ENCODE assay signal across 1 cellular context in the genomic region with DNA sequence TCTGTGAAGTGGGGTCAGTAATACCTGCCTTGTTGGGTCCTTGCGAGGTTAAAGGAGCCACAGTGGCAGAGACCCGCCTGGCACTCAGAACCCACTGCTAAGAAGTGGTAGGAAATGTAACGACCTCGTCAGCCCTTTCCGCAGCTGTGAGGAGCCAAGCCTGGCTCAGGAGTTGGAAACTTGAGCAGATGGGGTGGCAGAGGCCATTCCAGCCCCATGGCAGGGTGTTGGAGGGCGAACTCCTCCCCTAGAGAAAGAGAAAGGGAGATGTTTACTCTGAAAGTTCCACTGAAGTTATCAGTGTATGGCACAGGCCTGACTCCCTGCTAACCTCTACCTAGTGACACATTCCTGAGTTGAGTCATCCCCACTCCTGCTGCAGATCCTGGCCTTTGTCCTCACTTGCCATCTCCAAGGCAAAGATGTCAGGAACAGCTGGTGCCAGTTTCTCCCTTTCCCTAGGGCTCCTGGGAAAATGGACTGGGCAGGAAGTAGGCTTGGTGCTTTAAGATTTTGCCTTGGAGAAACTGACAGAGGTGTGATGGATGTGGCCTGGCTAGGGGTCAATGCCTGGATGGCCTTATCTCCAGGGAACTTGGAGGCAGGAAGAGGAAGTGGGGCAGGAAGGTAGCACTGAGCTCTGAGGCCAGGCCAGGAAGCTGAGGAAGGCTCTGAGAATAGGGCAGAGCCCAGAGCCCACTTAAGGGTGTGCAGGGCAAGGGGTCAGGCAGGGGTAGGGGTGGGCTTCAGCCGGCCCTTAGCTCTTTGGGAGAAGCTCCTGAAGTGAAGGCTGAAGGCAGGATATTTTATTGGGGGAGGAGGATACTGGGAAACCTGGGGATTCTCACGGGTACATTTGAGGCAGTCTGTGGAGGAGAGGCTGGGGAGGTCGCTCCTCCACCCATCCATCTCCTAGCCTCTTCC.
TF ChIP-seq lines count a peak whose summit lies in the region.

No MANE protein-coding gene starts in this region.

TF ChIP-seq in HepG2, 621 proteins besides CTCF, POLR2A, EP300 and RAD21 (continued from another document and continues in another):
- TF ChIP-seq, protein P1, sequence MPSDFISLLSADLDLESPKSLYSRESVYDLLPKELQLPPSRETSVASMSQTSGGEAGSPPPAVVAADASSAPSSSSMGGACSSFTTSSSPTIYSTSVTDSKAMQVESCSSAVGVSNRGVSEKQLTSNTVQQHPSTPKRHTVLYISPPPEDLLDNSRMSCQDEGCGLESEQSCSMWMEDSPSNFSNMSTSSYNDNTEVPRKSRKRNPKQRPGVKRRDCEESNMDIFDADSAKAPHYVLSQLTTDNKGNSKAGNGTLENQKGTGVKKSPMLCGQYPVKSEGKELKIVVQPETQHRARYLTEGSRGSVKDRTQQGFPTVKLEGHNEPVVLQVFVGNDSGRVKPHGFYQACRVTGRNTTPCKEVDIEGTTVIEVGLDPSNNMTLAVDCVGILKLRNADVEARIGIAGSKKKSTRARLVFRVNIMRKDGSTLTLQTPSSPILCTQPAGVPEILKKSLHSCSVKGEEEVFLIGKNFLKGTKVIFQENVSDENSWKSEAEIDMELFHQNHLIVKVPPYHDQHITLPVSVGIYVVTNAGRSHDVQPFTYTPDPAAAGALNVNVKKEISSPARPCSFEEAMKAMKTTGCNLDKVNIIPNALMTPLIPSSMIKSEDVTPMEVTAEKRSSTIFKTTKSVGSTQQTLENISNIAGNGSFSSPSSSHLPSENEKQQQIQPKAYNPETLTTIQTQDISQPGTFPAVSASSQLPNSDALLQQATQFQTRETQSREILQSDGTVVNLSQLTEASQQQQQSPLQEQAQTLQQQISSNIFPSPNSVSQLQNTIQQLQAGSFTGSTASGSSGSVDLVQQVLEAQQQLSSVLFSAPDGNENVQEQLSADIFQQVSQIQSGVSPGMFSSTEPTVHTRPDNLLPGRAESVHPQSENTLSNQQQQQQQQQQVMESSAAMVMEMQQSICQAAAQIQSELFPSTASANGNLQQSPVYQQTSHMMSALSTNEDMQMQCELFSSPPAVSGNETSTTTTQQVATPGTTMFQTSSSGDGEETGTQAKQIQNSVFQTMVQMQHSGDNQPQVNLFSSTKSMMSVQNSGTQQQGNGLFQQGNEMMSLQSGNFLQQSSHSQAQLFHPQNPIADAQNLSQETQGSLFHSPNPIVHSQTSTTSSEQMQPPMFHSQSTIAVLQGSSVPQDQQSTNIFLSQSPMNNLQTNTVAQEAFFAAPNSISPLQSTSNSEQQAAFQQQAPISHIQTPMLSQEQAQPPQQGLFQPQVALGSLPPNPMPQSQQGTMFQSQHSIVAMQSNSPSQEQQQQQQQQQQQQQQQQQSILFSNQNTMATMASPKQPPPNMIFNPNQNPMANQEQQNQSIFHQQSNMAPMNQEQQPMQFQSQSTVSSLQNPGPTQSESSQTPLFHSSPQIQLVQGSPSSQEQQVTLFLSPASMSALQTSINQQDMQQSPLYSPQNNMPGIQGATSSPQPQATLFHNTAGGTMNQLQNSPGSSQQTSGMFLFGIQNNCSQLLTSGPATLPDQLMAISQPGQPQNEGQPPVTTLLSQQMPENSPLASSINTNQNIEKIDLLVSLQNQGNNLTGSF (CRISPR knock-in tag; IDR thresholded peaks at IDR 0.05): peak; percentile 0; the same call in 1 of the 2 replicates
- TF ChIP-seq, protein P2, sequence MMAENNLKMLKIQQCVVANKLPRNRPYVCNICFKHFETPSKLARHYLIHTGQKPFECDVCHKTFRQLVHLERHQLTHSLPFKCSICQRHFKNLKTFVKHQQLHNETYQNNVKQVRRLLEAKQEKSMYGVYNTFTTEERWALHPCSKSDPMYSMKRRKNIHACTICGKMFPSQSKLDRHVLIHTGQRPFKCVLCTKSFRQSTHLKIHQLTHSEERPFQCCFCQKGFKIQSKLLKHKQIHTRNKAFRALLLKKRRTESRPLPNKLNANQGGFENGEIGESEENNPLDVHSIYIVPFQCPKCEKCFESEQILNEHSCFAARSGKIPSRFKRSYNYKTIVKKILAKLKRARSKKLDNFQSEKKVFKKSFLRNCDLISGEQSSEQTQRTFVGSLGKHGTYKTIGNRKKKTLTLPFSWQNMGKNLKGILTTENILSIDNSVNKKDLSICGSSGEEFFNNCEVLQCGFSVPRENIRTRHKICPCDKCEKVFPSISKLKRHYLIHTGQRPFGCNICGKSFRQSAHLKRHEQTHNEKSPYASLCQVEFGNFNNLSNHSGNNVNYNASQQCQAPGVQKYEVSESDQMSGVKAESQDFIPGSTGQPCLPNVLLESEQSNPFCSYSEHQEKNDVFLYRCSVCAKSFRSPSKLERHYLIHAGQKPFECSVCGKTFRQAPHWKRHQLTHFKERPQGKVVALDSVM (CRISPR knock-in tag; IDR thresholded peaks at IDR 0.05): no peak
- TF ChIP-seq, protein P3, sequence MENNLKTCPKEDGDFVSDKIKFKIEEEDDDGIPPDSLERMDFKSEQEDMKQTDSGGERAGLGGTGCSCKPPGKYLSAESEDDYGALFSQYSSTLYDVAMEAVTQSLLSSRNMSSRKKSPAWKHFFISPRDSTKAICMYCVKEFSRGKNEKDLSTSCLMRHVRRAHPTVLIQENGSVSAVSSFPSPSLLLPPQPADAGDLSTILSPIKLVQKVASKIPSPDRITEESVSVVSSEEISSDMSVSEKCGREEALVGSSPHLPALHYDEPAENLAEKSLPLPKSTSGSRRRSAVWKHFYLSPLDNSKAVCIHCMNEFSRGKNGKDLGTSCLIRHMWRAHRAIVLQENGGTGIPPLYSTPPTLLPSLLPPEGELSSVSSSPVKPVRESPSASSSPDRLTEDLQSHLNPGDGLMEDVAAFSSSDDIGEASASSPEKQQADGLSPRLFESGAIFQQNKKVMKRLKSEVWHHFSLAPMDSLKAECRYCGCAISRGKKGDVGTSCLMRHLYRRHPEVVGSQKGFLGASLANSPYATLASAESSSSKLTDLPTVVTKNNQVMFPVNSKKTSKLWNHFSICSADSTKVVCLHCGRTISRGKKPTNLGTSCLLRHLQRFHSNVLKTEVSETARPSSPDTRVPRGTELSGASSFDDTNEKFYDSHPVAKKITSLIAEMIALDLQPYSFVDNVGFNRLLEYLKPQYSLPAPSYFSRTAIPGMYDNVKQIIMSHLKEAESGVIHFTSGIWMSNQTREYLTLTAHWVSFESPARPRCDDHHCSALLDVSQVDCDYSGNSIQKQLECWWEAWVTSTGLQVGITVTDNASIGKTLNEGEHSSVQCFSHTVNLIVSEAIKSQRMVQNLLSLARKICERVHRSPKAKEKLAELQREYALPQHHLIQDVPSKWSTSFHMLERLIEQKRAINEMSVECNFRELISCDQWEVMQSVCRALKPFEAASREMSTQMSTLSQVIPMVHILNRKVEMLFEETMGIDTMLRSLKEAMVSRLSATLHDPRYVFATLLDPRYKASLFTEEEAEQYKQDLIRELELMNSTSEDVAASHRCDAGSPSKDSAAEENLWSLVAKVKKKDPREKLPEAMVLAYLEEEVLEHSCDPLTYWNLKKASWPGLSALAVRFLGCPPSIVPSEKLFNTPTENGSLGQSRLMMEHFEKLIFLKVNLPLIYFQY (CRISPR knock-in tag; IDR thresholded peaks at IDR 0.05; ENCODE audit: borderline replicate concordance): no peak
- 0 out of 2 replicates have a peak, but pooled peaks have one; percentile 63 for TF ChIP-seq ZBTB8A (CRISPR knock-in tag; IDR thresholded peaks at IDR 0.05; ENCODE audit: borderline replicate concordance, low read depth)
- TF ChIP-seq, protein P4, sequence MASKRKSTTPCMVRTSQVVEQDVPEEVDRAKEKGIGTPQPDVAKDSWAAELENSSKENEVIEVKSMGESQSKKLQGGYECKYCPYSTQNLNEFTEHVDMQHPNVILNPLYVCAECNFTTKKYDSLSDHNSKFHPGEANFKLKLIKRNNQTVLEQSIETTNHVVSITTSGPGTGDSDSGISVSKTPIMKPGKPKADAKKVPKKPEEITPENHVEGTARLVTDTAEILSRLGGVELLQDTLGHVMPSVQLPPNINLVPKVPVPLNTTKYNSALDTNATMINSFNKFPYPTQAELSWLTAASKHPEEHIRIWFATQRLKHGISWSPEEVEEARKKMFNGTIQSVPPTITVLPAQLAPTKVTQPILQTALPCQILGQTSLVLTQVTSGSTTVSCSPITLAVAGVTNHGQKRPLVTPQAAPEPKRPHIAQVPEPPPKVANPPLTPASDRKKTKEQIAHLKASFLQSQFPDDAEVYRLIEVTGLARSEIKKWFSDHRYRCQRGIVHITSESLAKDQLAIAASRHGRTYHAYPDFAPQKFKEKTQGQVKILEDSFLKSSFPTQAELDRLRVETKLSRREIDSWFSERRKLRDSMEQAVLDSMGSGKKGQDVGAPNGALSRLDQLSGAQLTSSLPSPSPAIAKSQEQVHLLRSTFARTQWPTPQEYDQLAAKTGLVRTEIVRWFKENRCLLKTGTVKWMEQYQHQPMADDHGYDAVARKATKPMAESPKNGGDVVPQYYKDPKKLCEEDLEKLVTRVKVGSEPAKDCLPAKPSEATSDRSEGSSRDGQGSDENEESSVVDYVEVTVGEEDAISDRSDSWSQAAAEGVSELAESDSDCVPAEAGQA (IDR thresholded peaks at IDR 0.05; ENCODE audit: low read depth): peak; percentile 62; the same call in 1 of the 2 replicates
- TF ChIP-seq, protein P4 (CRISPR knock-in tag; IDR thresholded peaks at IDR 0.05; ENCODE audit: borderline replicate concordance): no peak; the same call in 1 of the 2 replicates
- no peak; the same call in 1 of the 2 replicates for TF ChIP-seq CBX5 (CRISPR knock-in tag; IDR thresholded peaks at IDR 0.05; ENCODE audit: borderline replicate concordance)
- peak; percentile 78 for TF ChIP-seq ZNF343 (CRISPR knock-in tag; IDR thresholded peaks at IDR 0.05)
- TF ChIP-seq, protein P5, sequence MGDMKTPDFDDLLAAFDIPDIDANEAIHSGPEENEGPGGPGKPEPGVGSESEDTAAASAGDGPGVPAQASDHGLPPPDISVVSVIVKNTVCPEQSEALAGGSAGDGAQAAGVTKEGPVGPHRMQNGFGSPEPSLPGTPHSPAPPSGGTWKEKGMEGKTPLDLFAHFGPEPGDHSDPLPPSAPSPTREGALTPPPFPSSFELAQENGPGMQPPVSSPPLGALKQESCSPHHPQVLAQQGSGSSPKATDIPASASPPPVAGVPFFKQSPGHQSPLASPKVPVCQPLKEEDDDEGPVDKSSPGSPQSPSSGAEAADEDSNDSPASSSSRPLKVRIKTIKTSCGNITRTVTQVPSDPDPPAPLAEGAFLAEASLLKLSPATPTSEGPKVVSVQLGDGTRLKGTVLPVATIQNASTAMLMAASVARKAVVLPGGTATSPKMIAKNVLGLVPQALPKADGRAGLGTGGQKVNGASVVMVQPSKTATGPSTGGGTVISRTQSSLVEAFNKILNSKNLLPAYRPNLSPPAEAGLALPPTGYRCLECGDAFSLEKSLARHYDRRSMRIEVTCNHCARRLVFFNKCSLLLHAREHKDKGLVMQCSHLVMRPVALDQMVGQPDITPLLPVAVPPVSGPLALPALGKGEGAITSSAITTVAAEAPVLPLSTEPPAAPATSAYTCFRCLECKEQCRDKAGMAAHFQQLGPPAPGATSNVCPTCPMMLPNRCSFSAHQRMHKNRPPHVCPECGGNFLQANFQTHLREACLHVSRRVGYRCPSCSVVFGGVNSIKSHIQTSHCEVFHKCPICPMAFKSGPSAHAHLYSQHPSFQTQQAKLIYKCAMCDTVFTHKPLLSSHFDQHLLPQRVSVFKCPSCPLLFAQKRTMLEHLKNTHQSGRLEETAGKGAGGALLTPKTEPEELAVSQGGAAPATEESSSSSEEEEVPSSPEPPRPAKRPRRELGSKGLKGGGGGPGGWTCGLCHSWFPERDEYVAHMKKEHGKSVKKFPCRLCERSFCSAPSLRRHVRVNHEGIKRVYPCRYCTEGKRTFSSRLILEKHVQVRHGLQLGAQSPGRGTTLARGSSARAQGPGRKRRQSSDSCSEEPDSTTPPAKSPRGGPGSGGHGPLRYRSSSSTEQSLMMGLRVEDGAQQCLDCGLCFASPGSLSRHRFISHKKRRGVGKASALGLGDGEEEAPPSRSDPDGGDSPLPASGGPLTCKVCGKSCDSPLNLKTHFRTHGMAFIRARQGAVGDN (CRISPR knock-in tag; IDR thresholded peaks at IDR 0.05): peak; percentile 76
- TF ChIP-seq ZNF274 (CRISPR knock-in tag; IDR thresholded peaks at IDR 0.05): peak; percentile 40; the same call in 1 of the 2 replicates
- TF ChIP-seq, protein P6, sequence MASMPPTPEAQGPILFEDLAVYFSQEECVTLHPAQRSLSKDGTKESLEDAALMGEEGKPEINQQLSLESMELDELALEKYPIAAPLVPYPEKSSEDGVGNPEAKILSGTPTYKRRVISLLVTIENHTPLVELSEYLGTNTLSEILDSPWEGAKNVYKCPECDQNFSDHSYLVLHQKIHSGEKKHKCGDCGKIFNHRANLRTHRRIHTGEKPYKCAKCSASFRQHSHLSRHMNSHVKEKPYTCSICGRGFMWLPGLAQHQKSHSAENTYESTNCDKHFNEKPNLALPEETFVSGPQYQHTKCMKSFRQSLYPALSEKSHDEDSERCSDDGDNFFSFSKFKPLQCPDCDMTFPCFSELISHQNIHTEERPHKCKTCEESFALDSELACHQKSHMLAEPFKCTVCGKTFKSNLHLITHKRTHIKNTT (CRISPR knock-in tag; IDR thresholded peaks at IDR 0.05): no peak
- peak; percentile 27 for TF ChIP-seq PCBP2 (optimal IDR thresholded peaks at IDR 0.05; ENCODE audit: low read depth, low read length, poor library complexity, severe bottlenecking)
- TF ChIP-seq, protein P7, sequence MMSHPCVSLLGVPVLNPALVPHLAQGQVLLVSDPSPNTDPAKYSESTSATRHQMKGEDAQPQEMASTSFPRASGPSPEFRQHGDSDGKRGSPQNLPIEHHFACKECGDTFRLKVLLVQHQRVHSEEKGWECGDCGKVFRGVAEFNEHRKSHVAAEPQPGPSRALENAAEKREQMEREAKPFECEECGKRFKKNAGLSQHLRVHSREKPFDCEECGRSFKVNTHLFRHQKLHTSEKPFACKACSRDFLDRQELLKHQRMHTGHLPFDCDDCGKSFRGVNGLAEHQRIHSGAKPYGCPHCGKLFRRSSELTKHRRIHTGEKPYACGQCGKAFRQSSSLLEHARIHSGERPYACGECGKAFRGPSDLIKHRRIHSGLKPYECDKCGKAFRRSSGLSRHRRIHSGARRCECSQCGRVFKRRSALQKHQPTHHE (CRISPR knock-in tag; IDR thresholded peaks at IDR 0.05; ENCODE audit: borderline replicate concordance): 0 out of 2 replicates have a peak, but pooled peaks have one; percentile 1
